ENCODE assay signal across 12 cellular contexts in the genomic region with DNA sequence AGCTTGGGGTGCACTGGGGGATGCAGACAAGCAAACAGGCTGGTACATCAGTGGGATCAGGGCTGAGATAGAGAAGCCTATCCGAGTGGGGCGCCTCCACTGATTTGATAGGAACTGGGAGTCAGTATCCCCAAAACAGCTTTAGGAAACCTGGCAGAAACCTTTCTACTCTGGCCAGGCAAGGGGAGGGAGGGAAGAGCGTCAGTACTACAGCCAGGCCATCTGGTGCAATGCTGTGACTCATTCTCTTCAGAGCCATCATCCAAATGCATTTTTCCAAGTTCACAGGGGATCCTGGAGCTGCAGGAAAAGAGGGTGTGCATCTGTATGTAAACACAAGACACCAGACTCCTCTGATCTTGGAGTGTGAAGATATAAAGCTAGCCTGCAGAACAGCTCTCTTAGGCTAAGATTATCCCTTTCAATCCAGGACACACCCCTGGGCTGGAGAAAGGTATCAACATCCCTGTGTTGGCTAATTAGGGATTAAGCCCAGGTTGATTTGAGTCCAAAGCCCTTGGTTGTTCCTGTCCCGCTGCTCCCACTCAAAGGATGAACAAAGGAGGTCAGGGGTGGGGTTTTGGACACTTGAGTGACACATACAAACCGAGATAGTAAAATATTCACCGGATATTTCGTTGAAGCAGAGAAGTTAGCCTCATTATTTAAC. TPM values are rescaled to one million over a fixed set of nuclear protein-coding genes. Genes with fewer than 3 reads are reported as not detected.
DNase-seq lines count a peak whose midpoint lies in the region; TF ChIP-seq lines count a peak whose summit lies in the region.
"Had no signal": no experiment of that assay in that cellular context is flagged by ENCODE, and none has a peak within 500 bp of the region (broad histone marks: within the 10 kb centered on the region; RNA-seq: fewer than 3 reads in every experiment).

No MANE protein-coding gene starts in this region.

- no peaks in the 10 kb centered on the region for H3K79me2 ChIP-seq in osteoblast (ENCODE audit: insufficient read depth, low read length)

- H3K9me3 ChIP-seq in osteoblast (ENCODE audit: low read depth, low read length): no peaks in the 10 kb centered on the region
- H3K9me3 ChIP-seq: HAP-1 had no signal

- H3K4me1 ChIP-seq in osteoblast (ENCODE audit: insufficient read depth, low read length): peaks cover 28% of the 10 kb centered on the region
- H3K4me1 ChIP-seq: HAP-1 had no signal

- no peaks in the 10 kb centered on the region for H3K36me3 ChIP-seq in osteoblast (ENCODE audit: insufficient read depth, low read length)
- H3K36me3 ChIP-seq: HAP-1 had no signal

- no peak overlapping the region for H3K4me3 Mint-ChIP-seq in progenitor cell of endocrine pancreas (ENCODE audit: low read depth)
- H3K4me3 Mint-ChIP-seq: activated CD8-positive, alpha-beta memory T cell treated with anti-CD3 and anti-CD28 coated beads, Interleukin-2, amount 10 ng/mL, durations not matched to agents 7 days and 5 days had no signal

- no peak overlapping the region for H3K27ac Mint-ChIP-seq in progenitor cell of endocrine pancreas
- H3K27ac Mint-ChIP-seq: activated CD8-positive, alpha-beta memory T cell treated with anti-CD3 and anti-CD28 coated beads, Interleukin-2, amount 10 ng/mL, durations not matched to agents 7 days and 5 days had no signal

- H3K27ac ChIP-seq in osteoblast (ENCODE audit: low read depth, low read length): peak overlapping the region; percentile 7

- H3K27me3 Mint-ChIP-seq in progenitor cell of endocrine pancreas: peaks cover 10% of the 10 kb centered on the region

- DNase-seq in DMS 273 treated with DMSO at 0.1 percent for 48 hours (lab: John Stamatoyannopoulos, UW) (peak; percentile 41), RPMI7951 (ENCODE audit: low read depth) (peak; percentile 87), fibroblast of gingiva (ENCODE audit: low read depth) (peak; percentile 85), osteoblast (ENCODE audit: insufficient read length, low spot score, missing footprints) (peak; percentile 96), progenitor cell of endocrine pancreas (ENCODE audit: low spot score, unreplicated experiment) (no peak), mesenteric fat pad (ENCODE audit: low spot score) (no peak)
- no peak for DNase-seq in central memory CD4-positive, alpha-beta T cell
- DNase-seq in activated CD4-positive, alpha-beta T cell treated with anti-CD3 and anti-CD28 coated beads, Interleukin-2, amount 50 U/mL, for 1 hour: no peak
- DNase-seq: activated CD8-positive, alpha-beta memory T cell treated with anti-CD3 and anti-CD28 coated beads, Interleukin-2, amount 10 ng/mL, durations not matched to agents 7 days and 5 days; NCI-H1930; stimulated activated CD8-positive, alpha-beta memory T cell treated with anti-CD3 and anti-CD28 coated beads, Interleukin-4, amount 100 ng/mL, for 48 hours had no signal

- no peaks in the 10 kb centered on the region for H3K27me3 ChIP-seq in osteoblast (ENCODE audit: insufficient read depth, low read length)

- no peak overlapping the region for H3K4me3 ChIP-seq in osteoblast (ENCODE audit: insufficient read depth, low read length)
- H3K4me3 ChIP-seq: HAP-1 had no signal

- no peaks in the 10 kb centered on the region for H3K4me1 Mint-ChIP-seq in progenitor cell of endocrine pancreas (ENCODE audit: low read depth)

- no peak for TF ChIP-seq CTCF in osteoblast (IDR thresholded peaks at IDR 0.05; ENCODE audit: extremely low read depth, low read depth, low read length)
- no peak for TF ChIP-seq CTCF in progenitor cell of endocrine pancreas (IDR thresholded peaks at IDR 0.05; ENCODE audit: unreplicated experiment)

- H3K4me2 ChIP-seq in osteoblast (ENCODE audit: insufficient read depth, low read length): no peak overlapping the region

- no peaks in the 10 kb centered on the region for H4K20me1 ChIP-seq in osteoblast (ENCODE audit: insufficient read depth, low read length)

- no peaks in the 10 kb centered on the region for H3K9me3 Mint-ChIP-seq in progenitor cell of endocrine pancreas (ENCODE audit: low read depth)

- no peaks in the 10 kb centered on the region for H3K36me3 Mint-ChIP-seq in progenitor cell of endocrine pancreas (ENCODE audit: insufficient read depth)
- H3K36me3 Mint-ChIP-seq: activated CD8-positive, alpha-beta memory T cell treated with anti-CD3 and anti-CD28 coated beads, Interleukin-2, amount 10 ng/mL, durations not matched to agents 7 days and 5 days had no signal

- H2AFZ ChIP-seq in osteoblast (ENCODE audit: low read length): no peak overlapping the region

RNA-seq across cellular contexts. Expression of a gene that starts 9.3 kb away (rescaled TPM):
- total RNA-seq in RPMI7951 (2014; rRNA removed; shearing (Covaris generic)): 0.12 TPM in 1 of 2 replicates, not detected in the other
- total RNA-seq in osteoblast (6.5 and 7.1 TPM in 2 replicates), progenitor cell of endocrine pancreas (0.18 and 0.46 TPM in 2 replicates), mesenteric fat pad (275 TPM)
- total RNA-seq: activated CD8-positive, alpha-beta memory T cell treated with anti-CD3 and anti-CD28 coated beads, Interleukin-2, amount 10 ng/mL, durations not matched to agents 7 days and 5 days had no signal

Comparison
In these comparisons a context has a peak if more than half of its experiments do, and no peak if none do; other contexts are left out.
1. DNase-seq: peak in DMS 273 treated with DMSO at 0.1 percent for 48 hours (single experiment), RPMI7951 (single experiment), fibroblast of gingiva (single experiment) and osteoblast (single experiment); none in progenitor cell of endocrine pancreas (single experiment), central memory CD4-positive, alpha-beta T cell (single experiment), activated CD4-positive, alpha-beta T cell treated with anti-CD3 and anti-CD28 coated beads, Interleukin-2, amount 50 U/mL, for 1 hour (single experiment) and mesenteric fat pad (single experiment).
2. RNA of a gene that starts 9.3 kb away (total RNA-seq): 275 TPM in mesenteric fat pad (single experiment); 6.5 to 7.1 TPM in osteoblast, 0.18 to 0.46 TPM in progenitor cell of endocrine pancreas and 0.12 TPM in RPMI7951; every median in the first group is over 10 times any median in the second.